In the genomic region with DNA sequence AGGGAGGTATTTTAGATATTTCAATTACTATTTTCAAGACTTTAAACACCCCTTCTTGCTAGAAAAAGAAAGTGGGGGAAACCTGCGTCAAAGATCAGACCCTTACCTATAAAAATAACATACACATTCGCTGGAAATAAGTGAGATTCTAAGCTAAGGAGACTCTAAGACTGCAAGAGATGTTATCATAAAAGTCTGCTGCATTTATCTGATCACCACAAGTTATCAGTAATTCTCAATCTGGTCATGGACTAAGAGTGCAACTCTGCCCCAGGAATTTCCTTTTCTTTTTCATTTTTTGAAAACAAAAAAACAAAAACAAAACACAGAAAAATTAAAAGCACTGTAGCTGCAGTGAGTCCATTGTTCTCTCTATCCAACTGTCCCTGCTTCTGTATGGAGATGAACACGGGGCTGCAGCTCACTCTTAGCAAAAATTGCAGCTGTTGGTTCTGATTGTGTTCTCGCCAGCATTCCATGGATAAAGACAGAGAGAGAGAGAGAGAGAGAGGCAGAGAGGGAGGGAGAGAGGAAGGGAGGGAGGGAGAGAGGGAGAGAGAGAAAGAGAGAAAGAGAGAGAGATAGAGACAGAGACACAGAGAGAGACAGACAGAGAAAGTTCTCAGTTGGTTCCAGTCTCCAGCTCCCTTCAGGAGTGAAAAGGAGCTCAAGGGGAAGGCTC, we compare ENCODE assay signal across 26 cellular contexts. TPM values are rescaled to one million over a fixed set of nuclear protein-coding genes. Genes with fewer than 3 reads are reported as not detected.
DNase-seq lines count a peak whose midpoint lies in the region; ATAC-seq and TF ChIP-seq lines count a peak whose summit lies in the region.
"Had no signal": no experiment of that assay in that cellular context is flagged by ENCODE, and none has a peak within 500 bp of the region (broad histone marks: within the 10 kb centered on the region; RNA-seq: fewer than 3 reads in every experiment).

No MANE protein-coding gene starts in this region.

- peaks cover 11% of the 10 kb centered on the region for H3K36me3 Mint-ChIP-seq in activated CD4-positive, alpha-beta T cell treated with anti-CD3 and anti-CD28 coated beads for 36 hours (ENCODE audit: low read depth)
- peaks cover 4% of the 10 kb centered on the region for H3K36me3 Mint-ChIP-seq in endothelial cell (ENCODE audit: low read depth, unreplicated experiment)

- no peak for DNase-seq in activated CD4-positive, alpha-beta T cell treated with anti-CD3 and anti-CD28 coated beads for 36 hours
- no peak for DNase-seq in activated CD4-positive, alpha-beta T cell treated with anti-CD3 and anti-CD28 coated beads for 48 hours
- no peak for DNase-seq in OCI-LY7 (ENCODE audit: low spot score)
- DNase-seq in endothelial cell (ENCODE audit: low spot score) = no peak
- peak; percentile 83 for DNase-seq in pons (ENCODE audit: low spot score)
- DNase-seq in HT-29 (ENCODE audit: low spot score) = no peak
- no peak for DNase-seq in sciatic nerve (ENCODE audit: low spot score)
- no peak for DNase-seq in NCI-H2227 treated with DMSO at 0.1 percent for 48 hours (lab: John Stamatoyannopoulos, UW)
- DNase-seq: 8988T; activated CD4-positive, alpha-beta T cell treated with anti-CD3 and anti-CD28 coated beads for 4 hours; aorta; HFFc6; KG1; kidney glomerular epithelial cell; mesenchymal stem cell; MV-4-11; naive thymus-derived CD8-positive, alpha-beta T cell; NCI-H2171; NCI-H524 treated with DMSO at 0.1 percent for 48 hours; posterior cingulate gyrus; RPMI8226; upper lobe of left lung had no signal

- H3K4me1 ChIP-seq in OCI-LY7 (ENCODE audit: insufficient read depth, low read length, poor library complexity, severe bottlenecking) = no peaks in the 10 kb centered on the region

- H2AFZ ChIP-seq in OCI-LY7 (ENCODE audit: low read length) = no peak overlapping the region

- H3K9me3 Mint-ChIP-seq in activated CD4-positive, alpha-beta T cell treated with anti-CD3 and anti-CD28 coated beads for 36 hours (ENCODE audit: low read depth) = no peaks in the 10 kb centered on the region
- no peaks in the 10 kb centered on the region for H3K9me3 Mint-ChIP-seq in endothelial cell (ENCODE audit: unreplicated experiment)
- H3K9me3 Mint-ChIP-seq: activated naive CD4-positive, alpha-beta T cell treated with anti-CD3 and anti-CD28 coated beads, Interleukin-2, amount 50 U/mL, for 72 hours; central memory CD8-positive, alpha-beta T cell; HFFc6; naive thymus-derived CD8-positive, alpha-beta T cell; T-helper 1 cell treated with Interleukin-12 subunit alpha and Interleukin-12 subunit beta and Interleukin-4 antibody, amounts not matched to agents 30 μg/mL and 1 μg/mL, for 36 hours had no signal

- TF ChIP-seq CTCF in OCI-LY7 (conservative IDR thresholded peaks at IDR 0.05; ENCODE audit: low read length) (no peak), endothelial cell (IDR thresholded peaks at IDR 0.05; ENCODE audit: unreplicated experiment) (no peak)

- CTCF ChIA-PET in activated CD4-positive, alpha-beta T cell treated with anti-CD3 and anti-CD28 coated beads for 36 hours (lab: Charles Lee) = interaction anchor here (0.7 to 1.3 kb wide), 6 partner anchors 9 to 116 kb away, joined by 3 to 7 read pairs (median 3); no protein-coding TSS in a partner anchor
- CTCF ChIA-PET in OCI-LY7 (lab: Charles Lee; ENCODE audit: unreplicated experiment) = interaction anchor here (0.6 kb wide), 2 partner anchors 105 to 287 kb away, joined by 3 read pairs; no protein-coding TSS in a partner anchor

- H3K9me3 ChIP-seq in OCI-LY7 (ENCODE audit: low read length) = no peaks in the 10 kb centered on the region
- H3K9me3 ChIP-seq: upper lobe of left lung had no signal

- ATAC-seq in activated CD4-positive, alpha-beta T cell treated with anti-CD3 and anti-CD28 coated beads for 36 hours = no peak
- ATAC-seq in sciatic nerve = no peak
- ATAC-seq: activated naive CD4-positive, alpha-beta T cell treated with anti-CD3 and anti-CD28 coated beads, Interleukin-2, amount 50 U/mL, for 72 hours; naive thymus-derived CD8-positive, alpha-beta T cell had no signal

- POLR2A ChIA-PET in activated CD4-positive, alpha-beta T cell treated with anti-CD3 and anti-CD28 coated beads for 36 hours (lab: Charles Lee) = no interaction called here
- POLR2A ChIA-PET in OCI-LY7 (lab: Charles Lee) = interaction anchor here (0.7 to 1.4 kb wide), 3 partner anchors 10 to 63 kb away, joined by 3 to 5 read pairs (median 4); no protein-coding TSS in a partner anchor

- H3K9me2 ChIP-seq in OCI-LY7 (ENCODE audit: insufficient read depth, low read length) = no peaks in the 10 kb centered on the region

- H3K27me3 Mint-ChIP-seq in activated CD4-positive, alpha-beta T cell treated with anti-CD3 and anti-CD28 coated beads for 36 hours = no peaks in the 10 kb centered on the region
- H3K27me3 Mint-ChIP-seq in endothelial cell (ENCODE audit: unreplicated experiment) = no peaks in the 10 kb centered on the region
- H3K27me3 Mint-ChIP-seq: central memory CD8-positive, alpha-beta T cell; naive thymus-derived CD8-positive, alpha-beta T cell had no signal

- H3K4me2 ChIP-seq in OCI-LY7 (ENCODE audit: low read length) = no peak overlapping the region

- peaks cover 15% of the 10 kb centered on the region for H3K4me1 Mint-ChIP-seq in activated CD4-positive, alpha-beta T cell treated with anti-CD3 and anti-CD28 coated beads for 36 hours
- H3K4me1 Mint-ChIP-seq in endothelial cell (ENCODE audit: unreplicated experiment) = no peaks in the 10 kb centered on the region

- H3K4me3 Mint-ChIP-seq in activated CD4-positive, alpha-beta T cell treated with anti-CD3 and anti-CD28 coated beads for 36 hours = no peak overlapping the region
- no peak overlapping the region for H3K4me3 Mint-ChIP-seq in endothelial cell (ENCODE audit: unreplicated experiment)
- H3K4me3 Mint-ChIP-seq: central memory CD8-positive, alpha-beta T cell; HFFc6; naive thymus-derived CD8-positive, alpha-beta T cell; T-helper 1 cell treated with Interleukin-12 subunit alpha and Interleukin-12 subunit beta and Interleukin-4 antibody, amounts not matched to agents 30 μg/mL and 1 μg/mL, for 36 hours had no signal

- no peak overlapping the region for H3K4me3 ChIP-seq in OCI-LY7 (ENCODE audit: low read depth, low read length, poor library complexity, severe bottlenecking)
- H3K4me3 ChIP-seq: SK-N-MC, upper lobe of left lung had no signal

- peak overlapping the region; percentile 31 for H3K27ac Mint-ChIP-seq in activated CD4-positive, alpha-beta T cell treated with anti-CD3 and anti-CD28 coated beads for 36 hours
- H3K27ac Mint-ChIP-seq in endothelial cell (ENCODE audit: unreplicated experiment) = peak overlapping the region; percentile 24
- H3K27ac Mint-ChIP-seq: HFFc6; T-helper 1 cell treated with Interleukin-12 subunit alpha and Interleukin-12 subunit beta and Interleukin-4 antibody, amounts not matched to agents 30 μg/mL and 1 μg/mL, for 36 hours had no signal

- no peak overlapping the region for H3K27ac ChIP-seq in OCI-LY7 (ENCODE audit: low read depth, low read length, poor library complexity, severe bottlenecking)
- H3K27ac ChIP-seq: SK-N-MC, upper lobe of left lung had no signal

- BruUV-seq in OCI-LY7 (replicated peaks; lab: Mats Ljungman, UMichigan) = TSS peak; percentile 54

- no peaks in the 10 kb centered on the region for H4K20me1 ChIP-seq in OCI-LY7 (ENCODE audit: insufficient read depth, low read length)

- H3K36me3 ChIP-seq in OCI-LY7 (ENCODE audit: insufficient read depth, low read length) = peaks cover 70% of the 10 kb centered on the region

- intact Hi-C loops in activated CD4-positive, alpha-beta T cell treated with anti-CD3 and anti-CD28 coated beads for 36 hours (cut with DNase I, micrococcal nuclease) = loop anchor here in 1 of 2 experiments (10.0 kb wide), 1 partner anchor 231 kb away; no protein-coding TSS in a partner anchor
- intact Hi-C loops in OCI-LY7 (cut with micrococcal nuclease; ENCODE audit: unreplicated experiment) (no loop called here), sciatic nerve (cut with DNase I) (no loop called here)

- no peaks in the 10 kb centered on the region for H3K79me2 ChIP-seq in OCI-LY7 (ENCODE audit: insufficient read depth, low read depth, low read length)

RNA-seq across cellular contexts. Expression of gene XKR8, which starts 14.1 kb away (rescaled TPM):
- 1 to 10 TPM; 4.2 to 6.0 TPM for total RNA-seq in activated CD4-positive, alpha-beta T cell treated with anti-CD3 and anti-CD28 coated beads for 36 hours
- 0.38 and 0.75 TPM in 2 replicates for total RNA-seq in OCI-LY7 (2014; rRNA removed; shearing (Covaris generic))
- total RNA-seq in OCI-LY7 (2022) (0.70 and 2.3 TPM in 2 replicates), endothelial cell (ENCODE audit: unreplicated experiment) (20.1 TPM), sciatic nerve (5.0 TPM)
- 3.1 and 3.3 TPM in 2 replicates for total RNA-seq in HT-29 (2014; rRNA removed; shearing (Covaris generic))

RNA-seq across cellular contexts. Expression of gene SMPDL3B, which starts 39.1 kb away (rescaled TPM):
- under 1 TPM; 0.53 to 0.55 TPM for total RNA-seq in activated CD4-positive, alpha-beta T cell treated with anti-CD3 and anti-CD28 coated beads for 36 hours
- total RNA-seq in OCI-LY7 (2014; rRNA removed; shearing (Covaris generic)) = 0.19 and 0.39 TPM in 2 replicates
- total RNA-seq in OCI-LY7 (2022) (not detected in 2 replicates), endothelial cell (ENCODE audit: unreplicated experiment) (3.3 TPM), sciatic nerve (0.27 TPM)
- 16.2 and 18.2 TPM in 2 replicates for total RNA-seq in HT-29 (2014; rRNA removed; shearing (Covaris generic))
- total RNA-seq: HFFc6; naive thymus-derived CD8-positive, alpha-beta T cell had no signal

RNA-seq across cellular contexts. Expression of gene RPA2, which starts 59.5 kb away (rescaled TPM):
- total RNA-seq in activated CD4-positive, alpha-beta T cell treated with anti-CD3 and anti-CD28 coated beads for 36 hours = 10 to 100 TPM; 70.2 to 72.8 TPM
- 56.8 and 74.4 TPM in 2 replicates for total RNA-seq in OCI-LY7 (2014; rRNA removed; shearing (Covaris generic))
- total RNA-seq in OCI-LY7 (2022) (44.3 and 52.7 TPM in 2 replicates), endothelial cell (ENCODE audit: unreplicated experiment) (34.6 TPM), sciatic nerve (19.8 TPM)
- 53.5 and 57.5 TPM in 2 replicates for total RNA-seq in HT-29 (2014; rRNA removed; shearing (Covaris generic))
